In genomic region chr22:38220163-38220562, GRCh38 we compare ENCODE assay signal across 11 cellular contexts. TPM values are rescaled to one million over a fixed set of nuclear protein-coding genes. Genes with fewer than 3 reads are reported as not detected.
DNase-seq lines count a peak whose midpoint lies in the region; ATAC-seq and TF ChIP-seq lines count a peak whose summit lies in the region.
"Had no signal": no experiment of that assay in that cellular context is flagged by ENCODE, and none has a peak within 500 bp of the region (broad histone marks: within the 10 kb centered on the region; RNA-seq: fewer than 3 reads in every experiment).

No MANE protein-coding gene starts in this region.

- peak overlapping the region; percentile 55 for H3K27ac Mint-ChIP-seq in activated CD8-positive, alpha-beta T cell treated with anti-CD3 and anti-CD28 coated beads for 36 hours
- H3K27ac Mint-ChIP-seq in activated CD8-positive, alpha-beta T cell treated with anti-CD3 and anti-CD28 coated beads, Interleukin-2, amount 10 ng/mL, durations not matched to agents 7 days and 5 days = no peak overlapping the region
- peak overlapping the region; percentile 32 for H3K27ac Mint-ChIP-seq in central memory CD8-positive, alpha-beta T cell (ENCODE audit: low read depth)

- POLR2A ChIA-PET in activated CD8-positive, alpha-beta T cell treated with anti-CD3 and anti-CD28 coated beads for 36 hours (lab: Charles Lee) = no interaction called here
- POLR2A ChIA-PET in activated CD8-positive, alpha-beta T cell treated with anti-CD3 and anti-CD28 coated beads, Interleukin-2, amount 10 ng/mL, durations not matched to agents 7 days and 5 days (lab: Charles Lee) = no interaction called here

- no peak for ATAC-seq in activated CD8-positive, alpha-beta T cell treated with anti-CD3 and anti-CD28 coated beads for 36 hours
- ATAC-seq in activated CD8-positive, alpha-beta T cell treated with anti-CD3 and anti-CD28 coated beads, Interleukin-2, amount 10 ng/mL, durations not matched to agents 7 days and 5 days = no peak
- no peak for ATAC-seq in central memory CD8-positive, alpha-beta T cell (replicated peaks; ENCODE audit: extremely low read depth, poor library complexity, severe bottlenecking)
- ATAC-seq in HG03108 (IDR thresholded peaks at IDR 0.05; ENCODE audit: unreplicated experiment) = no peak

- H3K9me3 ChIP-seq in mucosa of stomach (ENCODE audit: control insufficient read depth, low read length) = no peaks in the 10 kb centered on the region
- no peaks in the 10 kb centered on the region for H3K9me3 ChIP-seq in transverse colon
- H3K9me3 ChIP-seq in HAP-1 = no peaks in the 10 kb centered on the region

- TF ChIP-seq CTCF in activated CD8-positive, alpha-beta T cell treated with anti-CD3 and anti-CD28 coated beads for 36 hours (IDR thresholded peaks at IDR 0.05) = no peak
- no peak for TF ChIP-seq CTCF in transverse colon (IDR thresholded peaks at IDR 0.05)

- DNase-seq in activated CD8-positive, alpha-beta T cell treated with anti-CD3 and anti-CD28 coated beads for 36 hours = no peak
- DNase-seq in activated CD8-positive, alpha-beta T cell treated with anti-CD3 and anti-CD28 coated beads, Interleukin-2, amount 10 ng/mL, durations not matched to agents 7 days and 5 days = no peak
- no peak for DNase-seq in central memory CD8-positive, alpha-beta T cell (ENCODE audit: low spot score in 2 of 2)
- DNase-seq in transverse colon = no peak
- DNase-seq in HAP-1 (ENCODE audit: low spot score in 2 of 2) = no peak
- no peak for DNase-seq in HuH-7 (ENCODE audit: low spot score)
- DNase-seq: activated T-cell treated with anti-CD3 and anti-CD28 coated beads, Interleukin-2, amount 50 U/mL, for 48 hours; NK-92 treated with Interleukin-12 subunit alpha and Interleukin-12 subunit beta, amount 100 ng/mL, for 24 hours had no signal

- no peaks in the 10 kb centered on the region for H3K36me3 ChIP-seq in mucosa of stomach (ENCODE audit: control insufficient read depth, insufficient read depth, low read length)
- H3K36me3 ChIP-seq in transverse colon = peaks cover 0 to 8% (median 3%) of the 10 kb centered on the region in 4 donors
- H3K36me3 ChIP-seq in HAP-1 (replicated peaks) = peaks cover 10% of the 10 kb centered on the region

- H3K4me1 ChIP-seq in mucosa of stomach (ENCODE audit: control insufficient read depth, insufficient read depth, low read length) (peaks cover 69% of the 10 kb centered on the region), transverse colon (peaks cover 18 to 34% (median 20%) of the 10 kb centered on the region in 4 donors), HAP-1 (no peaks in the 10 kb centered on the region)

- H3K4me3 Mint-ChIP-seq in activated CD8-positive, alpha-beta T cell treated with anti-CD3 and anti-CD28 coated beads for 36 hours = no peak overlapping the region
- H3K4me3 Mint-ChIP-seq in activated CD8-positive, alpha-beta T cell treated with anti-CD3 and anti-CD28 coated beads, Interleukin-2, amount 10 ng/mL, durations not matched to agents 7 days and 5 days = no peak overlapping the region
- no peak overlapping the region for H3K4me3 Mint-ChIP-seq in central memory CD8-positive, alpha-beta T cell
- H3K4me3 Mint-ChIP-seq: nephron had no signal

- peaks cover 6% of the 10 kb centered on the region for H3K36me3 Mint-ChIP-seq in activated CD8-positive, alpha-beta T cell treated with anti-CD3 and anti-CD28 coated beads for 36 hours (ENCODE audit: low read depth)
- peaks cover 2% of the 10 kb centered on the region for H3K36me3 Mint-ChIP-seq in activated CD8-positive, alpha-beta T cell treated with anti-CD3 and anti-CD28 coated beads, Interleukin-2, amount 10 ng/mL, durations not matched to agents 7 days and 5 days (ENCODE audit: low read depth)
- H3K36me3 Mint-ChIP-seq in central memory CD8-positive, alpha-beta T cell (ENCODE audit: insufficient read depth) = peaks cover 19% of the 10 kb centered on the region

- 85% methylated on average over 8 of the region's 8 CpGs; no CpG with 5 or more reads in 1 of the 2 donors for WGBS in transverse colon (ENCODE audit: low coverage in 1 of 2), 2 donors

- in situ Hi-C loops in transverse colon (cut with MboI; ENCODE audit: low pct_ligation_motif_present in 1 of 4, low pct_unique_long_range_greater_than_20kb in 1 of 4, low sequenced_read_pairs in 3 of 4) (no loop called here), HAP-1 (cut with MboI; ENCODE audit: low sequenced_read_pairs) (no loop called here)

- H3K27me3 ChIP-seq in mucosa of stomach (ENCODE audit: control insufficient read depth, insufficient read depth, low read length) (no peaks in the 10 kb centered on the region), transverse colon (no peaks in the 10 kb centered on the region), HAP-1 (ENCODE audit: low read depth) (no peaks in the 10 kb centered on the region)

- H3K9me3 Mint-ChIP-seq in activated CD8-positive, alpha-beta T cell treated with anti-CD3 and anti-CD28 coated beads for 36 hours = no peaks in the 10 kb centered on the region
- H3K9me3 Mint-ChIP-seq in activated CD8-positive, alpha-beta T cell treated with anti-CD3 and anti-CD28 coated beads, Interleukin-2, amount 10 ng/mL, durations not matched to agents 7 days and 5 days (ENCODE audit: insufficient read depth) = no peaks in the 10 kb centered on the region
- H3K9me3 Mint-ChIP-seq in central memory CD8-positive, alpha-beta T cell = no peaks in the 10 kb centered on the region
- H3K9me3 Mint-ChIP-seq: nephron had no signal

- H3K27ac ChIP-seq in transverse colon = peak overlapping the region; percentile 75 to 89 (median 83)

- CTCF ChIA-PET in activated CD8-positive, alpha-beta T cell treated with anti-CD3 and anti-CD28 coated beads for 36 hours (lab: Charles Lee) = interaction anchor here (1.1 kb wide), 1 partner anchor 18 kb away, joined by 3 read pairs; the partner anchor contains the start of gene MAFF
- CTCF ChIA-PET in activated CD8-positive, alpha-beta T cell treated with anti-CD3 and anti-CD28 coated beads, Interleukin-2, amount 10 ng/mL, durations not matched to agents 7 days and 5 days (lab: Charles Lee) = no interaction called here

- TF ChIP-seq EP300 in transverse colon (IDR thresholded peaks at IDR 0.05; ENCODE audit: low read depth) = no peak

- no peaks in the 10 kb centered on the region for H3K27me3 Mint-ChIP-seq in activated CD8-positive, alpha-beta T cell treated with anti-CD3 and anti-CD28 coated beads for 36 hours
- no peaks in the 10 kb centered on the region for H3K27me3 Mint-ChIP-seq in activated CD8-positive, alpha-beta T cell treated with anti-CD3 and anti-CD28 coated beads, Interleukin-2, amount 10 ng/mL, durations not matched to agents 7 days and 5 days (ENCODE audit: low read depth)
- no peaks in the 10 kb centered on the region for H3K27me3 Mint-ChIP-seq in central memory CD8-positive, alpha-beta T cell

- peak overlapping the region; percentile 51 for H3K9ac ChIP-seq in mucosa of stomach (ENCODE audit: low read length)

- TF ChIP-seq POLR2A in transverse colon (IDR thresholded peaks at IDR 0.05) = no peak

- H3K4me3 ChIP-seq in mucosa of stomach (ENCODE audit: low read length) (no peak overlapping the region), transverse colon (no peak overlapping the region), HAP-1 (no peak overlapping the region)

- intact Hi-C loops in activated CD8-positive, alpha-beta T cell treated with anti-CD3 and anti-CD28 coated beads for 36 hours (cut with micrococcal nuclease) = no loop called here
- intact Hi-C loops in transverse colon (cut with DNase I; ENCODE audit: low total_unique reads) = no loop called here

- peaks cover 19% of the 10 kb centered on the region for H3K4me1 Mint-ChIP-seq in activated CD8-positive, alpha-beta T cell treated with anti-CD3 and anti-CD28 coated beads for 36 hours (ENCODE audit: low read depth)
- H3K4me1 Mint-ChIP-seq in activated CD8-positive, alpha-beta T cell treated with anti-CD3 and anti-CD28 coated beads, Interleukin-2, amount 10 ng/mL, durations not matched to agents 7 days and 5 days (ENCODE audit: low read depth) = peaks cover 22% of the 10 kb centered on the region
- peaks cover 10% of the 10 kb centered on the region for H3K4me1 Mint-ChIP-seq in central memory CD8-positive, alpha-beta T cell

RNA-seq across cellular contexts. Expression of gene MAFF, which starts 18.4 kb away (rescaled TPM):
- 10 to 100 TPM; 12.5 to 13.7 TPM for total RNA-seq in activated CD8-positive, alpha-beta T cell treated with anti-CD3 and anti-CD28 coated beads for 36 hours
- 1 to 10 TPM; 6.8 to 9.1 TPM for total RNA-seq in activated CD8-positive, alpha-beta T cell treated with anti-CD3 and anti-CD28 coated beads, Interleukin-2, amount 10 ng/mL, durations not matched to agents 7 days and 5 days
- 10 to 100 TPM in 3 of 4 donors, 1 to 10 TPM in 1; 3.8 to 30.3 (median 22.0) TPM for total RNA-seq in transverse colon

RNA-seq across cellular contexts. Expression of gene PLA2G6, which starts 38.5 kb away (rescaled TPM):
- total RNA-seq in activated CD8-positive, alpha-beta T cell treated with anti-CD3 and anti-CD28 coated beads for 36 hours = 10 to 100 TPM; 52.4 to 53.6 TPM
- total RNA-seq in activated CD8-positive, alpha-beta T cell treated with anti-CD3 and anti-CD28 coated beads, Interleukin-2, amount 10 ng/mL, durations not matched to agents 7 days and 5 days = 10 to 100 TPM; 39.8 to 43.1 TPM
- 100 to 1,000 TPM in 2 of 4 donors, 10 to 100 TPM in 2; 30.7 to 327 (median 72.3) TPM for total RNA-seq in transverse colon

RNA-seq across cellular contexts. Expression of gene TMEM184B, which starts 52.6 kb away (rescaled TPM):
- 10 to 100 TPM; 15.7 to 16.8 TPM for total RNA-seq in activated CD8-positive, alpha-beta T cell treated with anti-CD3 and anti-CD28 coated beads for 36 hours
- total RNA-seq in activated CD8-positive, alpha-beta T cell treated with anti-CD3 and anti-CD28 coated beads, Interleukin-2, amount 10 ng/mL, durations not matched to agents 7 days and 5 days = 10 to 100 TPM; 30.8 to 31.4 TPM
- 10 to 100 TPM; 18.7 to 88.4 (median 41.1) TPM for total RNA-seq in transverse colon
